ENCODE assay signal across 28 cellular contexts in genomic region chr16:77943770-77944169, GRCh38.
DNase-seq lines count a peak whose midpoint lies in the region; ATAC-seq, FAIRE-seq and TF ChIP-seq lines count a peak whose summit lies in the region.
"Had no signal": no experiment of that assay in that cellular context is flagged by ENCODE, and none has a peak within 500 bp of the region (broad histone marks: within the 10 kb centered on the region; RNA-seq: fewer than 3 reads in every experiment).

No MANE protein-coding gene starts in this region.

- intact Hi-C loops in esophagus muscularis mucosa (cut with DNase I) = no loop called here

- no peak overlapping the region for H3K4me3 Mint-ChIP-seq in naive thymus-derived CD8-positive, alpha-beta T cell
- H3K4me3 Mint-ChIP-seq: activated CD4-positive, alpha-beta T cell treated with anti-CD3 and anti-CD28 coated beads, Interleukin-2, amount 10 ng/mL, durations not matched to agents 7 days and 5 days; activated naive CD8-positive, alpha-beta T cell; endodermal cell; GM23338; stimulated activated naive CD8-positive, alpha-beta T cell treated with anti-CD3 and anti-CD28 coated beads, Interleukin-15, Interleukin-2, amounts not matched to agents 100 ng/mL and 50 ng/mL, for 24 hours; T-helper 2 cell treated with Interferon-gamma antibody and Interleukin-4, amounts not matched to agents 5 μg/mL and 100 μg/mL, for 36 hours had no signal

- no peaks in the 10 kb centered on the region for H3K9me3 ChIP-seq in esophagus muscularis mucosa
- H3K9me3 ChIP-seq: ascending aorta, esophagus squamous epithelium, neutrophil, prostate gland, SK-N-SH had no signal

- peaks cover 0 to 9% (median 3%) of the 10 kb centered on the region in 9 donors for H3K9me3 Mint-ChIP-seq in naive thymus-derived CD8-positive, alpha-beta T cell
- peaks cover 7 to 8% of the 10 kb centered on the region in 2 donors for H3K9me3 Mint-ChIP-seq in activated naive CD4-positive, alpha-beta T cell treated with anti-CD3 and anti-CD28 coated beads, Interleukin-2, amount 50 U/mL, for 72 hours
- H3K9me3 Mint-ChIP-seq: activated CD4-positive, alpha-beta T cell treated with anti-CD3 and anti-CD28 coated beads, Interleukin-2, amount 10 ng/mL, durations not matched to agents 7 days and 5 days; T-helper 2 cell treated with Interferon-gamma antibody and Interleukin-4, amounts not matched to agents 5 μg/mL and 100 μg/mL, for 36 hours had no signal

- no peak for TF ChIP-seq CTCF in esophagus muscularis mucosa (IDR thresholded peaks at IDR 0.05)

- TF ChIP-seq POLR2A in esophagus muscularis mucosa (IDR thresholded peaks at IDR 0.05; ENCODE audit: low read depth) = no peak

- H3K4me1 ChIP-seq in esophagus muscularis mucosa = no peaks in the 10 kb centered on the region
- H3K4me1 ChIP-seq: BLaER1, esophagus squamous epithelium, prostate gland had no signal

- H3K27me3 Mint-ChIP-seq in naive thymus-derived CD8-positive, alpha-beta T cell = peaks cover 4 to 19% (median 13%) of the 10 kb centered on the region in 5 donors
- H3K27me3 Mint-ChIP-seq: activated CD4-positive, alpha-beta T cell treated with anti-CD3 and anti-CD28 coated beads, Interleukin-2, amount 10 ng/mL, durations not matched to agents 7 days and 5 days had no signal

- no peaks in the 10 kb centered on the region for H3K36me3 ChIP-seq in esophagus muscularis mucosa
- H3K36me3 ChIP-seq: ascending aorta, BLaER1, esophagus squamous epithelium, neutrophil, prostate gland had no signal

- no peaks in the 10 kb centered on the region for H3K4me1 Mint-ChIP-seq in naive thymus-derived CD8-positive, alpha-beta T cell
- H3K4me1 Mint-ChIP-seq: activated CD4-positive, alpha-beta T cell treated with anti-CD3 and anti-CD28 coated beads, Interleukin-2, amount 10 ng/mL, durations not matched to agents 7 days and 5 days had no signal

- DNase-seq in COR-L47 (lab: John Stamatoyannopoulos, UW) (peak; percentile 95), NCI-H1092 treated with DMSO at 0.1 percent for 48 hours (lab: John Stamatoyannopoulos, UW) (peak; percentile 91), NCI-H2029 (lab: John Stamatoyannopoulos, UW) (peak; percentile 71), NCI-H510A (lab: John Stamatoyannopoulos, UW) (peak; percentile 86), RCC 7860 (ENCODE audit: low spot score) (no peak), esophagus muscularis mucosa (ENCODE audit: extremely low spot score) (no peak)
- no peak for DNase-seq in naive thymus-derived CD8-positive, alpha-beta T cell
- no peak for DNase-seq in activated naive CD4-positive, alpha-beta T cell treated with anti-CD3 and anti-CD28 coated beads, Interleukin-2, amount 50 U/mL, for 72 hours (ENCODE audit: low spot score in 2 of 2)
- DNase-seq: ACHN; activated CD4-positive, alpha-beta T cell treated with anti-CD3 and anti-CD28 coated beads, Interleukin-2, amount 10 ng/mL, durations not matched to agents 7 days and 5 days; endodermal cell; esophagus squamous epithelium; left colon; mesenchymal stem cell; NCI-H446; RPMI8226; SK-N-SH had no signal

- WGBS in esophagus muscularis mucosa = 80% methylated on average over 4 of the region's 4 CpGs

- H3K27ac Mint-ChIP-seq in naive thymus-derived CD8-positive, alpha-beta T cell = no peak overlapping the region
- H3K27ac Mint-ChIP-seq in activated naive CD4-positive, alpha-beta T cell treated with anti-CD3 and anti-CD28 coated beads, Interleukin-2, amount 50 U/mL, for 72 hours = no peak overlapping the region
- H3K27ac Mint-ChIP-seq: activated CD4-positive, alpha-beta T cell treated with anti-CD3 and anti-CD28 coated beads, Interleukin-2, amount 10 ng/mL, durations not matched to agents 7 days and 5 days; activated naive CD8-positive, alpha-beta T cell; endodermal cell; GM23338; stimulated activated naive CD8-positive, alpha-beta T cell treated with anti-CD3 and anti-CD28 coated beads, Interleukin-15, Interleukin-2, amounts not matched to agents 100 ng/mL and 50 ng/mL, for 24 hours; T-helper 2 cell treated with Interferon-gamma antibody and Interleukin-4, amounts not matched to agents 5 μg/mL and 100 μg/mL, for 36 hours had no signal

- no peak for TF ChIP-seq EP300 in esophagus muscularis mucosa (IDR thresholded peaks at IDR 0.05)

- POLR2A ChIA-PET in naive thymus-derived CD8-positive, alpha-beta T cell (lab: Charles Lee) = no interaction called here

- ATAC-seq in naive thymus-derived CD8-positive, alpha-beta T cell = no peak
- ATAC-seq in activated naive CD4-positive, alpha-beta T cell treated with anti-CD3 and anti-CD28 coated beads, Interleukin-2, amount 50 U/mL, for 72 hours = no peak
- ATAC-seq: GM23338, left colon had no signal

- peaks cover 0 to 7% (median 2%) of the 10 kb centered on the region in 3 donors for H3K36me3 Mint-ChIP-seq in naive thymus-derived CD8-positive, alpha-beta T cell
- peaks cover 0 to 4% of the 10 kb centered on the region in 2 donors for H3K36me3 Mint-ChIP-seq in activated naive CD4-positive, alpha-beta T cell treated with anti-CD3 and anti-CD28 coated beads, Interleukin-2, amount 50 U/mL, for 72 hours
- H3K36me3 Mint-ChIP-seq: activated naive CD8-positive, alpha-beta T cell had no signal

- H3K4me3 ChIP-seq in esophagus muscularis mucosa = no peak overlapping the region
- H3K4me3 ChIP-seq: ascending aorta, BLaER1, esophagus squamous epithelium, GM23338, hepatocyte, prostate gland had no signal

- H3K27ac ChIP-seq in esophagus muscularis mucosa (replicated peaks in 1 of 4) = no peak overlapping the region
- H3K27ac ChIP-seq: ascending aorta, BLaER1, esophagus squamous epithelium, hepatocyte, neutrophil, prostate gland, VCaP had no signal

- peaks cover 0 to 21% (median 0%) of the 10 kb centered on the region in 4 donors for H3K27me3 ChIP-seq in esophagus muscularis mucosa
- H3K27me3 ChIP-seq: ascending aorta, BLaER1, hepatocyte, neutrophil had no signal

- no peak for FAIRE-seq in RCC 7860 (lab: Jason Lieb, UNC)
- FAIRE-seq: frontal cortex had no signal

Comparison
In these comparisons a context has a peak if more than half of its experiments do, and no peak if none do; other contexts are left out.
1. DNase-seq: peak in COR-L47 (single experiment), NCI-H1092 treated with DMSO at 0.1 percent for 48 hours (single experiment), NCI-H2029 (single experiment) and NCI-H510A (single experiment); none in RCC 7860 (single experiment), naive thymus-derived CD8-positive, alpha-beta T cell (0 of 10), esophagus muscularis mucosa (single experiment) and activated naive CD4-positive, alpha-beta T cell treated with anti-CD3 and anti-CD28 coated beads, Interleukin-2, amount 50 U/mL, for 72 hours (0 of 2).